ENCODE assay signal across 22 cellular contexts in the genomic region with DNA sequence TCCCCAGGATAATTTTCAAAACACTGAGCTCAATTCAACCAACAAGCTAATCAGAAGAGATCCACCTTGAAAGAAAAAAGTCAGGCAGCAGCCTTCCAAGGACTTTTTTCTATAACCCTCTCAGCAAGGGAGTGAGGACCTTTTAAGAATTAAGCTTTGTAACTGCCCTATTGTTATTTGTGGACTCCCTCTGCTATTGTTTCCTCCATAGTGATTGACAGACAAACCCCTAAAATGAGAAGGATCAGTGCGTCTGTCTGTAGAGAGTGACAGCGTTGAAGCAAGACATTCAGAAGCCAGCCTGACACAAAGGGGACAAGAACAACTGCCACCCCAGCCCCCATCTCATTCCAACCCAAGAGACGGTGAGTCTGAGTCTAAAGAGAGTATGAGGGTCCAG.
"Had no signal": no experiment of that assay in that cellular context is flagged by ENCODE, and none has a peak within 500 bp of the region (broad histone marks: within the 10 kb centered on the region; RNA-seq: fewer than 3 reads in every experiment).

No MANE protein-coding gene starts in this region.

- H3K4me2 ChIP-seq: smooth muscle cell had no signal

- H3K4me3 Mint-ChIP-seq: activated naive CD8-positive, alpha-beta T cell; activated T-cell treated with anti-CD3 and anti-CD28 coated beads, Interleukin-2, amount 50 U/mL, for 72 hours; nephron progenitor cell; T-helper 2 cell treated with Interferon-gamma antibody and Interleukin-4, amounts not matched to agents 5 μg/mL and 100 μg/mL, for 36 hours had no signal

- H3K4me3 ChIP-seq: colonic mucosa, psoas muscle, right atrium auricular region, smooth muscle cell had no signal

- H3K27ac Mint-ChIP-seq: activated naive CD8-positive, alpha-beta T cell; activated T-cell treated with anti-CD3 and anti-CD28 coated beads, Interleukin-2, amount 50 U/mL, for 72 hours; nephron progenitor cell; T-helper 2 cell treated with Interferon-gamma antibody and Interleukin-4, amounts not matched to agents 5 μg/mL and 100 μg/mL, for 36 hours had no signal

- H3K36me3 ChIP-seq: colonic mucosa, right atrium auricular region had no signal

- H3K27me3 Mint-ChIP-seq: activated naive CD8-positive, alpha-beta T cell had no signal

- H3K9ac ChIP-seq: parathyroid adenoma had no signal

- H3K9me3 Mint-ChIP-seq: activated T-cell treated with anti-CD3 and anti-CD28 coated beads, Interleukin-2, amount 50 U/mL, for 72 hours; nephron progenitor cell; T-helper 2 cell treated with Interferon-gamma antibody and Interleukin-4, amounts not matched to agents 5 μg/mL and 100 μg/mL, for 36 hours had no signal

- H3K4me1 Mint-ChIP-seq: nephron progenitor cell had no signal

- H3K4me1 ChIP-seq: colonic mucosa, parathyroid adenoma, psoas muscle had no signal

- H3K27ac ChIP-seq: colonic mucosa, parathyroid adenoma, psoas muscle, right atrium auricular region had no signal

- H2AFZ ChIP-seq: parathyroid adenoma had no signal

- H3K9me3 ChIP-seq: colonic mucosa, psoas muscle, right atrium auricular region had no signal

- ATAC-seq: activated T-cell treated with anti-CD3 and anti-CD28 coated beads, Interleukin-2, amount 50 U/mL, for 72 hours; left cardiac atrium; left ventricle myocardium superior; psoas muscle; stimulated activated naive CD8-positive, alpha-beta T cell treated with anti-CD3 and anti-CD28 coated beads, Interleukin-15, Interleukin-2, amounts not matched to agents 100 U/mL and 50 U/mL, for 24 hours had no signal

- H3K79me2 ChIP-seq: parathyroid adenoma had no signal

- H3K27me3 ChIP-seq: colonic mucosa, right atrium auricular region had no signal

- DNase-seq: activated CD4-positive, alpha-beta T cell treated with anti-CD3 and anti-CD28 coated beads for 4 hours; activated CD4-positive, alpha-beta T cell treated with anti-CD3 and anti-CD28 coated beads, Interleukin-2, amount 50 U/mL, for 4 hours; activated naive CD4-positive, alpha-beta T cell; activated T-cell treated with anti-CD3 and anti-CD28 coated beads for 4 hours; activated T-cell treated with anti-CD3 and anti-CD28 coated beads, Interleukin-2, amount 50 U/mL, for 72 hours; anterior cingulate cortex; colonic mucosa; effector memory CD4-positive, alpha-beta T cell; left cardiac atrium; left ventricle myocardium superior; nephron progenitor cell; occipital lobe; psoas muscle; stimulated activated CD4-positive, alpha-beta T cell treated with anti-CD3 and anti-CD28 coated beads, Interleukin-1b, Interleukin-23, amount 100 ng/mL, for 48 hours; stimulated activated naive CD8-positive, alpha-beta T cell treated with anti-CD3 and anti-CD28 coated beads, Interleukin-15, Interleukin-2, amounts not matched to agents 100 U/mL and 50 U/mL, for 24 hours; substantia nigra; T-helper 1 cell had no signal
